Comparison of ENCODE assay signal across 19 cellular contexts in genomic region chr12:110421701-110422100, GRCh38.
"Had no signal": no experiment of that assay in that cellular context is flagged by ENCODE, and none has a peak within 500 bp of the region (broad histone marks: within the 10 kb centered on the region; RNA-seq: fewer than 3 reads in every experiment).

No MANE protein-coding gene starts in this region.

- H3K27me3 ChIP-seq: colonic mucosa, tibial artery had no signal

- H3K36me3 ChIP-seq: colonic mucosa, tibial artery had no signal

- H3K4me3 Mint-ChIP-seq: activated B cell treated with CpG ODN at 0.5 μM for 24 hours; activated CD4-positive, alpha-beta memory T cell treated with anti-CD3 and anti-CD28 coated beads for 36 hours; activated CD8-positive, alpha-beta memory T cell treated with anti-CD3 and anti-CD28 coated beads, Interleukin-2, amount 10 ng/mL, durations not matched to agents 7 days and 5 days; activated naive CD8-positive, alpha-beta T cell; naive thymus-derived CD8-positive, alpha-beta T cell; T-helper 2 cell treated with Interferon-gamma antibody and Interleukin-4, amounts not matched to agents 5 μg/mL and 100 μg/mL, for 36 hours had no signal

- H3K27ac ChIP-seq: colonic mucosa, foreskin keratinocyte, tibial artery had no signal

- H3K4me1 Mint-ChIP-seq: activated CD8-positive, alpha-beta memory T cell treated with anti-CD3 and anti-CD28 coated beads, Interleukin-2, amount 10 ng/mL, durations not matched to agents 7 days and 5 days had no signal

- DNase-seq: activated B cell treated with CpG ODN at 0.5 μM for 24 hours; activated CD4-positive, alpha-beta memory T cell treated with anti-CD3 and anti-CD28 coated beads for 36 hours; activated CD4-positive, alpha-beta T cell treated with anti-CD3 and anti-CD28 coated beads for 4 hours; activated CD8-positive, alpha-beta memory T cell treated with anti-CD3 and anti-CD28 coated beads, Interleukin-2, amount 10 ng/mL, durations not matched to agents 7 days and 5 days; caudate nucleus; colonic mucosa; foreskin keratinocyte; head of caudate nucleus; left ventricle myocardium superior; naive thymus-derived CD8-positive, alpha-beta T cell; retina; stimulated activated CD4-positive, alpha-beta T cell treated with anti-CD3 and anti-CD28 coated beads, Interleukin-12 subunit alpha, Interleukin-12 subunit beta, amount 100 ng/mL, for 4 hours; stimulated activated CD4-positive, alpha-beta T cell treated with anti-CD3 and anti-CD28 coated beads, Interleukin-2, amount 100 ng/mL, for 24 hours; stimulated activated naive CD8-positive, alpha-beta T cell treated with anti-CD3 and anti-CD28 coated beads, Interleukin-15, Interleukin-2, amounts not matched to agents 100 U/mL and 50 U/mL, for 24 hours; substantia nigra; tibial artery had no signal

- H3K4me1 ChIP-seq: colonic mucosa, foreskin keratinocyte, tibial artery had no signal

- H3K9me3 ChIP-seq: colonic mucosa, tibial artery had no signal

- H3K27me3 Mint-ChIP-seq: activated B cell treated with CpG ODN at 0.5 μM for 24 hours; activated CD4-positive, alpha-beta memory T cell treated with anti-CD3 and anti-CD28 coated beads for 36 hours; activated naive CD8-positive, alpha-beta T cell had no signal

- ATAC-seq: activated CD8-positive, alpha-beta memory T cell treated with anti-CD3 and anti-CD28 coated beads, Interleukin-2, amount 10 ng/mL, durations not matched to agents 7 days and 5 days; foreskin keratinocyte; left ventricle myocardium superior; naive thymus-derived CD8-positive, alpha-beta T cell; stimulated activated naive CD8-positive, alpha-beta T cell treated with anti-CD3 and anti-CD28 coated beads, Interleukin-15, Interleukin-2, amounts not matched to agents 100 U/mL and 50 U/mL, for 24 hours had no signal

- H3K36me3 Mint-ChIP-seq: activated CD4-positive, alpha-beta memory T cell treated with anti-CD3 and anti-CD28 coated beads for 36 hours; activated CD8-positive, alpha-beta memory T cell treated with anti-CD3 and anti-CD28 coated beads, Interleukin-2, amount 10 ng/mL, durations not matched to agents 7 days and 5 days; activated naive CD8-positive, alpha-beta T cell; naive thymus-derived CD8-positive, alpha-beta T cell had no signal

- FAIRE-seq: TTC549 had no signal

- H3K4me3 ChIP-seq: colonic mucosa, tibial artery had no signal

- H3K27ac Mint-ChIP-seq: activated B cell treated with CpG ODN at 0.5 μM for 24 hours; activated CD4-positive, alpha-beta memory T cell treated with anti-CD3 and anti-CD28 coated beads for 36 hours; activated CD8-positive, alpha-beta memory T cell treated with anti-CD3 and anti-CD28 coated beads, Interleukin-2, amount 10 ng/mL, durations not matched to agents 7 days and 5 days; activated naive CD8-positive, alpha-beta T cell; T-helper 2 cell treated with Interferon-gamma antibody and Interleukin-4, amounts not matched to agents 5 μg/mL and 100 μg/mL, for 36 hours had no signal

- H3K9me3 Mint-ChIP-seq: activated B cell treated with CpG ODN at 0.5 μM for 24 hours; activated CD4-positive, alpha-beta memory T cell treated with anti-CD3 and anti-CD28 coated beads for 36 hours; naive thymus-derived CD8-positive, alpha-beta T cell; T-helper 2 cell treated with Interferon-gamma antibody and Interleukin-4, amounts not matched to agents 5 μg/mL and 100 μg/mL, for 36 hours had no signal
